In the genomic region with DNA sequence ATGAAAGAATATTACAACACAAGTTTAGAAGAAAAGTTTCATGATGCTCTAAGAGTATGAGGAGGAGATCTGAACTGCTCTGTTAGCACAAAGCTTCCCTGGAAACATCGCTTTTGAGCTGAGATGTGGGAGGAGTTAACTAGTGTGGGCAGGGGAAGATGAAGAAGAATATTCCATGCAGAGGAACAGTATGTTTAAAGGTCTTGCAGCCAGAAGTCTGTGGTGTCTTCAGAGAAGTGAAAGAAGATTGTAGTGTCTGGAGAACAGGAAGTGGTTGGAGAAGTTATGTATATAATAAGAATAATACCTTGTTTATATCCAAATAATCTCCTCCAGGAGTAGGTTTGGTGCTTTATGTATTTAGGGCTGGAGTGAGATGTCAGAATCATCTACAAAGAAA, we compare ENCODE assay signal across 17 cellular contexts.
DNase-seq lines count a peak whose midpoint lies in the region; ATAC-seq and TF ChIP-seq lines count a peak whose summit lies in the region.
"Had no signal": no experiment of that assay in that cellular context is flagged by ENCODE, and none has a peak within 500 bp of the region (broad histone marks: within the 10 kb centered on the region; RNA-seq: fewer than 3 reads in every experiment).

No MANE protein-coding gene starts in this region.

- CTCF ChIA-PET in activated CD8-positive, alpha-beta T cell treated with anti-CD3 and anti-CD28 coated beads for 36 hours (lab: Charles Lee), result no interaction called here
- CTCF ChIA-PET in activated naive CD4-positive, alpha-beta T cell treated with anti-CD3 and anti-CD28 coated beads for 36 hours (lab: Charles Lee), result interaction anchor here (1.8 kb wide), 1 partner anchor 41 kb away, joined by 4 read pairs; no protein-coding TSS in a partner anchor

- no peaks in the 10 kb centered on the region for H3K9me3 ChIP-seq in upper lobe of right lung

- intact Hi-C loops in activated CD8-positive, alpha-beta T cell treated with anti-CD3 and anti-CD28 coated beads for 36 hours (cut with micrococcal nuclease), result no loop called here
- intact Hi-C loops in upper lobe of right lung (cut with DNase I), result no loop called here
- intact Hi-C loops in activated naive CD4-positive, alpha-beta T cell treated with anti-CD3 and anti-CD28 coated beads for 36 hours (cut with micrococcal nuclease), result no loop called here

- H3K27ac Mint-ChIP-seq in activated naive CD8-positive, alpha-beta T cell treated with anti-CD3 and anti-CD28 coated beads, Interleukin-2, amount 50 U/mL, for 24 hours, result no peak overlapping the region
- no peak overlapping the region for H3K27ac Mint-ChIP-seq in activated naive CD8-positive, alpha-beta T cell treated with anti-CD3 and anti-CD28 coated beads for 36 hours
- H3K27ac Mint-ChIP-seq in activated CD8-positive, alpha-beta T cell treated with anti-CD3 and anti-CD28 coated beads for 36 hours, result no peak overlapping the region
- H3K27ac Mint-ChIP-seq in activated naive CD4-positive, alpha-beta T cell treated with anti-CD3 and anti-CD28 coated beads for 36 hours, result no peak overlapping the region
- H3K27ac Mint-ChIP-seq: H9, IgD-negative memory B cell had no signal

- peak; percentile 75 for ATAC-seq in activated naive CD8-positive, alpha-beta T cell treated with anti-CD3 and anti-CD28 coated beads, Interleukin-2, amount 50 U/mL, for 24 hours
- ATAC-seq in activated CD8-positive, alpha-beta T cell treated with anti-CD3 and anti-CD28 coated beads for 36 hours, result peak; percentile 24
- peak; percentile 87 for ATAC-seq in upper lobe of right lung
- ATAC-seq in HG02852 (IDR thresholded peaks at IDR 0.05; ENCODE audit: unreplicated experiment), result no peak

- H3K27me3 ChIP-seq in upper lobe of right lung, result no peaks in the 10 kb centered on the region

- H3K4me3 Mint-ChIP-seq in activated naive CD8-positive, alpha-beta T cell treated with anti-CD3 and anti-CD28 coated beads, Interleukin-2, amount 50 U/mL, for 24 hours, result no peak overlapping the region
- no peak overlapping the region for H3K4me3 Mint-ChIP-seq in activated naive CD8-positive, alpha-beta T cell treated with anti-CD3 and anti-CD28 coated beads for 36 hours
- no peak overlapping the region for H3K4me3 Mint-ChIP-seq in activated CD8-positive, alpha-beta T cell treated with anti-CD3 and anti-CD28 coated beads for 36 hours
- H3K4me3 Mint-ChIP-seq in activated naive CD4-positive, alpha-beta T cell treated with anti-CD3 and anti-CD28 coated beads for 36 hours, result no peak overlapping the region
- H3K4me3 Mint-ChIP-seq: H9, IgD-negative memory B cell had no signal

- H3K4me1 Mint-ChIP-seq in activated naive CD8-positive, alpha-beta T cell treated with anti-CD3 and anti-CD28 coated beads, Interleukin-2, amount 50 U/mL, for 24 hours, result peaks cover 9% of the 10 kb centered on the region
- H3K4me1 Mint-ChIP-seq in activated naive CD8-positive, alpha-beta T cell treated with anti-CD3 and anti-CD28 coated beads for 36 hours, result no peaks in the 10 kb centered on the region
- H3K4me1 Mint-ChIP-seq in activated CD8-positive, alpha-beta T cell treated with anti-CD3 and anti-CD28 coated beads for 36 hours (ENCODE audit: low read depth), result no peaks in the 10 kb centered on the region
- peaks cover 7% of the 10 kb centered on the region for H3K4me1 Mint-ChIP-seq in activated naive CD4-positive, alpha-beta T cell treated with anti-CD3 and anti-CD28 coated beads for 36 hours (ENCODE audit: low read depth)
- H3K4me1 Mint-ChIP-seq: H9, IgD-negative memory B cell had no signal

- H3K9me3 Mint-ChIP-seq in activated naive CD8-positive, alpha-beta T cell treated with anti-CD3 and anti-CD28 coated beads, Interleukin-2, amount 50 U/mL, for 24 hours, result no peaks in the 10 kb centered on the region
- no peaks in the 10 kb centered on the region for H3K9me3 Mint-ChIP-seq in activated naive CD8-positive, alpha-beta T cell treated with anti-CD3 and anti-CD28 coated beads for 36 hours
- no peaks in the 10 kb centered on the region for H3K9me3 Mint-ChIP-seq in activated CD8-positive, alpha-beta T cell treated with anti-CD3 and anti-CD28 coated beads for 36 hours
- H3K9me3 Mint-ChIP-seq in activated naive CD4-positive, alpha-beta T cell treated with anti-CD3 and anti-CD28 coated beads for 36 hours, result no peaks in the 10 kb centered on the region
- H3K9me3 Mint-ChIP-seq: H9 had no signal

- peaks cover 2% of the 10 kb centered on the region for H3K27me3 Mint-ChIP-seq in activated naive CD8-positive, alpha-beta T cell treated with anti-CD3 and anti-CD28 coated beads, Interleukin-2, amount 50 U/mL, for 24 hours
- no peaks in the 10 kb centered on the region for H3K27me3 Mint-ChIP-seq in activated naive CD8-positive, alpha-beta T cell treated with anti-CD3 and anti-CD28 coated beads for 36 hours
- H3K27me3 Mint-ChIP-seq in activated CD8-positive, alpha-beta T cell treated with anti-CD3 and anti-CD28 coated beads for 36 hours, result no peaks in the 10 kb centered on the region
- H3K27me3 Mint-ChIP-seq in activated naive CD4-positive, alpha-beta T cell treated with anti-CD3 and anti-CD28 coated beads for 36 hours (ENCODE audit: low read depth), result no peaks in the 10 kb centered on the region

- no peaks in the 10 kb centered on the region for H3K36me3 ChIP-seq in upper lobe of right lung

- no peaks in the 10 kb centered on the region for H3K36me3 Mint-ChIP-seq in activated naive CD8-positive, alpha-beta T cell treated with anti-CD3 and anti-CD28 coated beads, Interleukin-2, amount 50 U/mL, for 24 hours (ENCODE audit: low read depth)
- H3K36me3 Mint-ChIP-seq in activated naive CD8-positive, alpha-beta T cell treated with anti-CD3 and anti-CD28 coated beads for 36 hours, result no peaks in the 10 kb centered on the region
- no peaks in the 10 kb centered on the region for H3K36me3 Mint-ChIP-seq in activated CD8-positive, alpha-beta T cell treated with anti-CD3 and anti-CD28 coated beads for 36 hours (ENCODE audit: low read depth)
- H3K36me3 Mint-ChIP-seq in activated naive CD4-positive, alpha-beta T cell treated with anti-CD3 and anti-CD28 coated beads for 36 hours (ENCODE audit: low read depth), result no peaks in the 10 kb centered on the region
- H3K36me3 Mint-ChIP-seq: IgD-negative memory B cell had no signal

- H3K4me3 ChIP-seq in upper lobe of right lung, result no peak overlapping the region

- POLR2A ChIA-PET in activated CD8-positive, alpha-beta T cell treated with anti-CD3 and anti-CD28 coated beads for 36 hours (lab: Charles Lee), result interaction anchor here (0.7 to 1.1 kb wide), 2 partner anchors 9 to 12 kb away, joined by 3 read pairs; no protein-coding TSS in a partner anchor

- H3K4me1 ChIP-seq in upper lobe of right lung, result no peaks in the 10 kb centered on the region

- H3K27ac ChIP-seq in upper lobe of right lung, result no peak overlapping the region

- no peak for DNase-seq in activated naive CD8-positive, alpha-beta T cell treated with anti-CD3 and anti-CD28 coated beads, Interleukin-2, amount 50 U/mL, for 24 hours
- no peak for DNase-seq in activated naive CD8-positive, alpha-beta T cell treated with anti-CD3 and anti-CD28 coated beads for 36 hours
- DNase-seq in activated CD8-positive, alpha-beta T cell treated with anti-CD3 and anti-CD28 coated beads for 36 hours, result no peak
- DNase-seq in midbrain (lab: John Stamatoyannopoulos, UW) (peak; percentile 6), upper lobe of right lung (no peak), T-helper 1 cell (no peak)
- no peak for DNase-seq in activated naive CD4-positive, alpha-beta T cell treated with anti-CD3 and anti-CD28 coated beads for 36 hours
- DNase-seq: Calu3, H9, NCI-H1105, NCI-H1694 treated with DMSO at 0.1 percent for 48 hours, NCI-H2171, NCI-H446 treated with DMSO at 0.1 percent for 48 hours, NCI-H748 treated with DMSO at 0.1 percent for 48 hours, SHP77 treated with DMSO at 0.1 percent for 48 hours had no signal

- TF ChIP-seq CTCF in activated CD8-positive, alpha-beta T cell treated with anti-CD3 and anti-CD28 coated beads for 36 hours (IDR thresholded peaks at IDR 0.05), result no peak
- no peak for TF ChIP-seq CTCF in upper lobe of right lung (IDR thresholded peaks at IDR 0.05)
